In genomic region chr16:19135896-19136438, GRCh38 we compare ENCODE assay signal across 2 cellular contexts.
TF ChIP-seq lines count a peak whose summit lies in the region.

No MANE protein-coding gene starts in this region.

TF ChIP-seq in WTC11, 78 proteins besides CTCF, POLR2A, EP300 and RAD21:
- TF ChIP-seq SMAD4 (CRISPR knock-in tag; IDR thresholded peaks at IDR 0.05): no peak
- TF ChIP-seq ELF4 (CRISPR knock-in tag; IDR thresholded peaks at IDR 0.05; ENCODE audit: low read depth): no peak
- TF ChIP-seq NR1H2 (CRISPR knock-in tag; IDR thresholded peaks at IDR 0.05): no peak
- TF ChIP-seq, protein P1, sequence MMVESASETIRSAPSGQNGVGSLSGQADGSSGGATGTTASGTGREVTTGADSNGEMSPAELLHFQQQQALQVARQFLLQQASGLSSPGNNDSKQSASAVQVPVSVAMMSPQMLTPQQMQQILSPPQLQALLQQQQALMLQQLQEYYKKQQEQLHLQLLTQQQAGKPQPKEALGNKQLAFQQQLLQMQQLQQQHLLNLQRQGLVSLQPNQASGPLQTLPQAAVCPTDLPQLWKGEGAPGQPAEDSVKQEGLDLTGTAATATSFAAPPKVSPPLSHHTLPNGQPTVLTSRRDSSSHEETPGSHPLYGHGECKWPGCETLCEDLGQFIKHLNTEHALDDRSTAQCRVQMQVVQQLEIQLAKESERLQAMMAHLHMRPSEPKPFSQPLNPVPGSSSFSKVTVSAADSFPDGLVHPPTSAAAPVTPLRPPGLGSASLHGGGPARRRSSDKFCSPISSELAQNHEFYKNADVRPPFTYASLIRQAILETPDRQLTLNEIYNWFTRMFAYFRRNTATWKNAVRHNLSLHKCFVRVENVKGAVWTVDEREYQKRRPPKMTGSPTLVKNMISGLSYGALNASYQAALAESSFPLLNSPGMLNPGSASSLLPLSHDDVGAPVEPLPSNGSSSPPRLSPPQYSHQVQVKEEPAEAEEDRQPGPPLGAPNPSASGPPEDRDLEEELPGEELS (CRISPR knock-in tag; IDR thresholded peaks at IDR 0.05): no peak
- no peak for TF ChIP-seq NFYB (CRISPR knock-in tag; conservative IDR thresholded peaks at IDR 0.05; ENCODE audit: low read depth)
- TF ChIP-seq IRF2 (CRISPR knock-in tag; IDR thresholded peaks at IDR 0.05; ENCODE audit: borderline replicate concordance, low read depth): no peak
- TF ChIP-seq AFF4 (CRISPR knock-in tag; IDR thresholded peaks at IDR 0.05; ENCODE audit: borderline replicate concordance): no peak
- no peak for TF ChIP-seq FOXJ3 (CRISPR knock-in tag; IDR thresholded peaks at IDR 0.05; ENCODE audit: borderline replicate concordance)
- no peak for TF ChIP-seq TEAD1 (CRISPR knock-in tag; IDR thresholded peaks at IDR 0.05)
- no peak for TF ChIP-seq ZNF263 (CRISPR knock-in tag; IDR thresholded peaks at IDR 0.05; ENCODE audit: low read depth)
- no peak for TF ChIP-seq ZNF671 (CRISPR knock-in tag; IDR thresholded peaks at IDR 0.05)
- no peak for TF ChIP-seq KAT7 (CRISPR knock-in tag; IDR thresholded peaks at IDR 0.05; ENCODE audit: borderline replicate concordance)
- no peak for TF ChIP-seq HMGA2 (CRISPR knock-in tag; IDR thresholded peaks at IDR 0.05)
- TF ChIP-seq NFE2L1 (CRISPR knock-in tag; IDR thresholded peaks at IDR 0.05): no peak
- no peak for TF ChIP-seq RORB (CRISPR knock-in tag; IDR thresholded peaks at IDR 0.05)
- no peak for TF ChIP-seq ESRRA (CRISPR knock-in tag; IDR thresholded peaks at IDR 0.05; ENCODE audit: borderline replicate concordance)
- TF ChIP-seq PRRX2 (CRISPR knock-in tag; IDR thresholded peaks at IDR 0.05): no peak
- TF ChIP-seq, protein P2, sequence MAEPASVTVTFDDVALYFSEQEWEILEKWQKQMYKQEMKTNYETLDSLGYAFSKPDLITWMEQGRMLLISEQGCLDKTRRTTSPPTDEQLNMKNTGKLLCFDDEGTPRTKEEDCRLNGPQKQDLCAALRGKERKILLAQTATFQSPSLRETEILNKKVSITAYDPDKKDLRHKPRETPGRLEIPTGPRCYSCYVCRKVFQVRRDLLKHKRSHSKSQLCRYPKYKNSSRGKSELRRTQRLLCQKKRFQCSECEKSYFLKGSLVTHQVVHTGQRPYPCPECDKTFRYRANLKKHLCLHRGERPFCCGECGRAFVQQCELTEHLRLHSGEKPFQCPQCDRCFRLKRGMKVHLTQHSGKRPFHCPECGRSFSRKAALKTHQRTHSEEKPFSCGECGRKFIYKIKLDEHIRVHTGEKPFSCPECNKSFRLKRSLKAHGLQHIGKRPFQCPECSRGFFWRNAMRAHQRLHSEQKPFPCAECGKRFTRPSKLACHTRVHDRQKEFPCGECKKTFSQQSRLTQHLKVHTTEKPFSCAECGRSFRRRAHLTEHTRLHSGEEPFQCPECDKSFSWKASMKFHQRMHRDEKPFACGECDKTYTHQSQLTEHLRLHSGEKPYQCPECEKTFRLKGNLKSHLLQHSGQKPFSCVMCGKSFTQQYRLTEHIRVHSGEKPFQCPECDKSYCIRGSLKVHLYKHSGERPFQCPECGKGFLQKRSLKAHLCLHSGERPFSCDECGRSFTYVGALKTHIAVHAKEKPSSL (CRISPR knock-in tag; conservative IDR thresholded peaks at IDR 0.05): no peak

TF ChIP-seq in HepG2, 621 proteins besides CTCF, POLR2A, EP300 and RAD21 (continues in another document):
- TF ChIP-seq ZNF687 (CRISPR knock-in tag; IDR thresholded peaks at IDR 0.05) (peak; percentile 21; the same call in 1 of the 2 replicates), ARNTL (CRISPR knock-in tag; IDR thresholded peaks at IDR 0.05) (no peak), MAZ (IDR thresholded peaks at IDR 0.05; ENCODE audit: borderline replicate concordance, low read depth, low read length) (no peak; the same call in 1 of the 2 replicates), MAZ (CRISPR knock-in tag; IDR thresholded peaks at IDR 0.05; ENCODE audit: low read depth) (no peak), ZNF883 (CRISPR knock-in tag; IDR thresholded peaks at IDR 0.05; ENCODE audit: not compliant biosample characterization) (no peak), ZNF766 (CRISPR knock-in tag; IDR thresholded peaks at IDR 0.05; ENCODE audit: borderline replicate concordance) (no peak), ELF3 (CRISPR knock-in tag; IDR thresholded peaks at IDR 0.05) (0 out of 2 replicates have a peak, but pooled peaks have one; percentile 13), ZNF484 (CRISPR knock-in tag; IDR thresholded peaks at IDR 0.05; ENCODE audit: borderline replicate concordance, low read depth) (no peak), KMT2A (CRISPR knock-in tag; IDR thresholded peaks at IDR 0.05) (no peak), SALL1 (CRISPR knock-in tag; IDR thresholded peaks at IDR 0.05) (0 out of 2 replicates have a peak, but pooled peaks have one; percentile 18), ZNF431 (CRISPR knock-in tag; IDR thresholded peaks at IDR 0.05; ENCODE audit: borderline replicate concordance, low read depth) (no peak), NR2F2 (IDR thresholded peaks at IDR 0.05; ENCODE audit: borderline replicate concordance, low read depth) (no peak), NFKBIZ (CRISPR knock-in tag; IDR thresholded peaks at IDR 0.05) (no peak), KLF16 (CRISPR knock-in tag; IDR thresholded peaks at IDR 0.05) (no peak), NR2F6 (IDR thresholded peaks at IDR 0.05) (no peak), NR2F6 (CRISPR knock-in tag; IDR thresholded peaks at IDR 0.05) (no peak), SMAD1 (CRISPR knock-in tag; IDR thresholded peaks at IDR 0.05; ENCODE audit: borderline replicate concordance, low read depth) (no peak), SIX1 (CRISPR knock-in tag; IDR thresholded peaks at IDR 0.05; ENCODE audit: borderline replicate concordance) (no peak), USF2 (IDR thresholded peaks at IDR 0.05; ENCODE audit: low read depth, low read length) (no peak), USF2 (CRISPR knock-in tag; IDR thresholded peaks at IDR 0.05; ENCODE audit: borderline replicate concordance) (no peak), ZNF629 (CRISPR knock-in tag; conservative IDR thresholded peaks at IDR 0.05) (no peak), ZSCAN22 (CRISPR knock-in tag; IDR thresholded peaks at IDR 0.05) (no peak), ZNF335 (CRISPR knock-in tag; IDR thresholded peaks at IDR 0.05) (no peak), BORCS8-MEF2B (CRISPR knock-in tag; IDR thresholded peaks at IDR 0.05) (no peak), NPAS2 (CRISPR knock-in tag; IDR thresholded peaks at IDR 0.05; ENCODE audit: borderline replicate concordance) (no peak), ZNF34 (CRISPR knock-in tag; IDR thresholded peaks at IDR 0.05; ENCODE audit: borderline replicate concordance) (no peak), SRSF9 (IDR thresholded peaks at IDR 0.05; ENCODE audit: borderline replicate concordance, insufficient read depth, low read depth, low read length, poor library complexity, severe bottlenecking) (no peak), ZNF816 (CRISPR knock-in tag; IDR thresholded peaks at IDR 0.05; ENCODE audit: borderline replicate concordance) (no peak), RORA (CRISPR knock-in tag; IDR thresholded peaks at IDR 0.05) (no peak), YY1 (IDR thresholded peaks at IDR 0.05; ENCODE audit: insufficient read depth, insufficient replicate concordance, low read depth, low read length) (no peak), ZBTB7A (CRISPR knock-in tag; IDR thresholded peaks at IDR 0.05) (no peak), ZNF737 (CRISPR knock-in tag; IDR thresholded peaks at IDR 0.05; ENCODE audit: borderline replicate concordance) (no peak)
- TF ChIP-seq, protein P3, sequence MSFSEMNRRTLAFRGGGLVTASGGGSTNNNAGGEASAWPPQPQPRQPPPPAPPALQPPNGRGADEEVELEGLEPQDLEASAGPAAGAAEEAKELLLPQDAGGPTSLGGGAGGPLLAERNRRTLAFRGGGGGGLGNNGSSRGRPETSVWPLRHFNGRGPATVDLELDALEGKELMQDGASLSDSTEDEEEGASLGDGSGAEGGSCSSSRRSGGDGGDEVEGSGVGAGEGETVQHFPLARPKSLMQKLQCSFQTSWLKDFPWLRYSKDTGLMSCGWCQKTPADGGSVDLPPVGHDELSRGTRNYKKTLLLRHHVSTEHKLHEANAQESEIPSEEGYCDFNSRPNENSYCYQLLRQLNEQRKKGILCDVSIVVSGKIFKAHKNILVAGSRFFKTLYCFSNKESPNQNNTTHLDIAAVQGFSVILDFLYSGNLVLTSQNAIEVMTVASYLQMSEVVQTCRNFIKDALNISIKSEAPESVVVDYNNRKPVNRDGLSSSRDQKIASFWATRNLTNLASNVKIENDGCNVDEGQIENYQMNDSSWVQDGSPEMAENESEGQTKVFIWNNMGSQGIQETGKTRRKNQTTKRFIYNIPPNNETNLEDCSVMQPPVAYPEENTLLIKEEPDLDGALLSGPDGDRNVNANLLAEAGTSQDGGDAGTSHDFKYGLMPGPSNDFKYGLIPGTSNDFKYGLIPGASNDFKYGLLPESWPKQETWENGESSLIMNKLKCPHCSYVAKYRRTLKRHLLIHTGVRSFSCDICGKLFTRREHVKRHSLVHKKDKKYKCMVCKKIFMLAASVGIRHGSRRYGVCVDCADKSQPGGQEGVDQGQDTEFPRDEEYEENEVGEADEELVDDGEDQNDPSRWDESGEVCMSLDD (CRISPR knock-in tag; IDR thresholded peaks at IDR 0.05; ENCODE audit: borderline replicate concordance): peak; percentile 67; the same call in 1 of the 2 replicates
- TF ChIP-seq, protein P4, sequence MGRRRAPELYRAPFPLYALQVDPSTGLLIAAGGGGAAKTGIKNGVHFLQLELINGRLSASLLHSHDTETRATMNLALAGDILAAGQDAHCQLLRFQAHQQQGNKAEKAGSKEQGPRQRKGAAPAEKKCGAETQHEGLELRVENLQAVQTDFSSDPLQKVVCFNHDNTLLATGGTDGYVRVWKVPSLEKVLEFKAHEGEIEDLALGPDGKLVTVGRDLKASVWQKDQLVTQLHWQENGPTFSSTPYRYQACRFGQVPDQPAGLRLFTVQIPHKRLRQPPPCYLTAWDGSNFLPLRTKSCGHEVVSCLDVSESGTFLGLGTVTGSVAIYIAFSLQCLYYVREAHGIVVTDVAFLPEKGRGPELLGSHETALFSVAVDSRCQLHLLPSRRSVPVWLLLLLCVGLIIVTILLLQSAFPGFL (CRISPR knock-in tag; IDR thresholded peaks at IDR 0.05): no peak
- TF ChIP-seq, protein P5, sequence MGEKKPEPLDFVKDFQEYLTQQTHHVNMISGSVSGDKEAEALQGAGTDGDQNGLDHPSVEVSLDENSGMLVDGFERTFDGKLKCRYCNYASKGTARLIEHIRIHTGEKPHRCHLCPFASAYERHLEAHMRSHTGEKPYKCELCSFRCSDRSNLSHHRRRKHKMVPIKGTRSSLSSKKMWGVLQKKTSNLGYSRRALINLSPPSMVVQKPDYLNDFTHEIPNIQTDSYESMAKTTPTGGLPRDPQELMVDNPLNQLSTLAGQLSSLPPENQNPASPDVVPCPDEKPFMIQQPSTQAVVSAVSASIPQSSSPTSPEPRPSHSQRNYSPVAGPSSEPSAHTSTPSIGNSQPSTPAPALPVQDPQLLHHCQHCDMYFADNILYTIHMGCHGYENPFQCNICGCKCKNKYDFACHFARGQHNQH (CRISPR knock-in tag; IDR thresholded peaks at IDR 0.05): no peak
- TF ChIP-seq, protein P6, sequence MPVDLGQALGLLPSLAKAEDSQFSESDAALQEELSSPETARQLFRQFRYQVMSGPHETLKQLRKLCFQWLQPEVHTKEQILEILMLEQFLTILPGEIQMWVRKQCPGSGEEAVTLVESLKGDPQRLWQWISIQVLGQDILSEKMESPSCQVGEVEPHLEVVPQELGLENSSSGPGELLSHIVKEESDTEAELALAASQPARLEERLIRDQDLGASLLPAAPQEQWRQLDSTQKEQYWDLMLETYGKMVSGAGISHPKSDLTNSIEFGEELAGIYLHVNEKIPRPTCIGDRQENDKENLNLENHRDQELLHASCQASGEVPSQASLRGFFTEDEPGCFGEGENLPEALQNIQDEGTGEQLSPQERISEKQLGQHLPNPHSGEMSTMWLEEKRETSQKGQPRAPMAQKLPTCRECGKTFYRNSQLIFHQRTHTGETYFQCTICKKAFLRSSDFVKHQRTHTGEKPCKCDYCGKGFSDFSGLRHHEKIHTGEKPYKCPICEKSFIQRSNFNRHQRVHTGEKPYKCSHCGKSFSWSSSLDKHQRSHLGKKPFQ (CRISPR knock-in tag; IDR thresholded peaks at IDR 0.05; ENCODE audit: insufficient replicate concordance): no peak
